In genomic region chr13:50187352-50188029, GRCh38 we compare ENCODE assay signal across 1 cellular context.
TF ChIP-seq lines count a peak whose summit lies in the region.

No MANE protein-coding gene starts in this region.

TF ChIP-seq in HepG2, 621 proteins besides CTCF, POLR2A, EP300 and RAD21 (continued from another document and continues in another):
- no peak for TF ChIP-seq ZNF530 (CRISPR knock-in tag; IDR thresholded peaks at IDR 0.05; ENCODE audit: low read depth)
- no peak for TF ChIP-seq ZNF367 (CRISPR knock-in tag; IDR thresholded peaks at IDR 0.05; ENCODE audit: borderline replicate concordance)
- TF ChIP-seq KLF13 (CRISPR knock-in tag; IDR thresholded peaks at IDR 0.05), result no peak
- no peak for TF ChIP-seq ZNF782 (CRISPR knock-in tag; IDR thresholded peaks at IDR 0.05; ENCODE audit: borderline replicate concordance)
- peak; percentile 34; the same call in 1 of the 2 replicates for TF ChIP-seq HNF1A (IDR thresholded peaks at IDR 0.05; ENCODE audit: low read depth)
- peak; percentile 62; the same call in 1 of the 2 replicates for TF ChIP-seq HNF1A (CRISPR knock-in tag; IDR thresholded peaks at IDR 0.05; ENCODE audit: borderline replicate concordance)
- TF ChIP-seq ZNF709 (CRISPR knock-in tag; IDR thresholded peaks at IDR 0.05), result no peak
- TF ChIP-seq NFE2L1 (CRISPR knock-in tag; IDR thresholded peaks at IDR 0.05; ENCODE audit: borderline replicate concordance), result no peak
- no peak for TF ChIP-seq BRCA1 (CRISPR knock-in tag; IDR thresholded peaks at IDR 0.05)
- no peak for TF ChIP-seq ZNF639 (CRISPR knock-in tag; conservative IDR thresholded peaks at IDR 0.05)
- TF ChIP-seq AGO1 (IDR thresholded peaks at IDR 0.05; ENCODE audit: low read depth, low read length, poor library complexity, severe bottlenecking), result no peak
- TF ChIP-seq TBX3 (IDR thresholded peaks at IDR 0.05; ENCODE audit: borderline replicate concordance), result no peak; the same call in 1 of the 2 replicates
- peak; percentile 82; the same call in 1 of the 2 replicates for TF ChIP-seq NFIC (IDR thresholded peaks at IDR 0.05; ENCODE audit: low read length)
- no peak for TF ChIP-seq ZNF567 (CRISPR knock-in tag; IDR thresholded peaks at IDR 0.05; ENCODE audit: borderline replicate concordance)
- TF ChIP-seq THAP11 (CRISPR knock-in tag; IDR thresholded peaks at IDR 0.05), result peak; percentile 70
- no peak for TF ChIP-seq ZNF432 (CRISPR knock-in tag; IDR thresholded peaks at IDR 0.05; ENCODE audit: borderline replicate concordance)
- no peak for TF ChIP-seq ZNF282 (IDR thresholded peaks at IDR 0.05; ENCODE audit: partially characterized antibody)
- no peak; the same call in 1 of the 2 replicates for TF ChIP-seq FOSL1 (CRISPR knock-in tag; IDR thresholded peaks at IDR 0.05; ENCODE audit: borderline replicate concordance)
- 0 out of 2 replicates have a peak, but pooled peaks have one; percentile 57 for TF ChIP-seq ZNF710 (CRISPR knock-in tag; IDR thresholded peaks at IDR 0.05; ENCODE audit: borderline replicate concordance)
- no peak for TF ChIP-seq ZSCAN20 (CRISPR knock-in tag; IDR thresholded peaks at IDR 0.05; ENCODE audit: borderline replicate concordance)
- TF ChIP-seq ZFP36L2 (CRISPR knock-in tag; IDR thresholded peaks at IDR 0.05), result no peak
- no peak for TF ChIP-seq LBX2 (CRISPR knock-in tag; IDR thresholded peaks at IDR 0.05; ENCODE audit: borderline replicate concordance)
- no peak for TF ChIP-seq SP140L (CRISPR knock-in tag; IDR thresholded peaks at IDR 0.05; ENCODE audit: borderline replicate concordance)
- TF ChIP-seq IRF9 (CRISPR knock-in tag; IDR thresholded peaks at IDR 0.05; ENCODE audit: borderline replicate concordance), result no peak
- TF ChIP-seq ZZZ3 (CRISPR knock-in tag; IDR thresholded peaks at IDR 0.05; ENCODE audit: borderline replicate concordance), result no peak
- no peak for TF ChIP-seq SIN3B (IDR thresholded peaks at IDR 0.05; ENCODE audit: low read length)
- no peak for TF ChIP-seq NR0B2 (CRISPR knock-in tag; IDR thresholded peaks at IDR 0.05)
- peak; percentile 93 for TF ChIP-seq RCOR2 (CRISPR knock-in tag; IDR thresholded peaks at IDR 0.05)
- no peak for TF ChIP-seq ZIK1 (CRISPR knock-in tag; IDR thresholded peaks at IDR 0.05; ENCODE audit: borderline replicate concordance, low read depth)
- no peak for TF ChIP-seq RNF2 (conservative IDR thresholded peaks at IDR 0.05; ENCODE audit: low read depth)
- no peak for TF ChIP-seq PTBP1 (IDR thresholded peaks at IDR 0.05; ENCODE audit: low read depth, low read length, poor library complexity, severe bottlenecking)
- TF ChIP-seq UBTF (CRISPR knock-in tag; IDR thresholded peaks at IDR 0.05), result no peak
- no peak for TF ChIP-seq ZNF335 (CRISPR knock-in tag; IDR thresholded peaks at IDR 0.05)
- no peak for TF ChIP-seq ZNF883 (CRISPR knock-in tag; IDR thresholded peaks at IDR 0.05; ENCODE audit: not compliant biosample characterization)
- TF ChIP-seq DMTF1 (CRISPR knock-in tag; IDR thresholded peaks at IDR 0.05), result no peak
- no peak for TF ChIP-seq ZNF770 (CRISPR knock-in tag; IDR thresholded peaks at IDR 0.05)
- no peak for TF ChIP-seq ZNF260 (CRISPR knock-in tag; IDR thresholded peaks at IDR 0.05; ENCODE audit: borderline replicate concordance, low read depth)
- TF ChIP-seq ARNT2 (CRISPR knock-in tag; IDR thresholded peaks at IDR 0.05; ENCODE audit: low read depth), result no peak
- TF ChIP-seq DBP (CRISPR knock-in tag; IDR thresholded peaks at IDR 0.05; ENCODE audit: not compliant biosample characterization), result no peak
- TF ChIP-seq MEF2D (CRISPR knock-in tag; IDR thresholded peaks at IDR 0.05), result peak; percentile 87
